ENCODE assay signal across 29 cellular contexts in the genomic region with DNA sequence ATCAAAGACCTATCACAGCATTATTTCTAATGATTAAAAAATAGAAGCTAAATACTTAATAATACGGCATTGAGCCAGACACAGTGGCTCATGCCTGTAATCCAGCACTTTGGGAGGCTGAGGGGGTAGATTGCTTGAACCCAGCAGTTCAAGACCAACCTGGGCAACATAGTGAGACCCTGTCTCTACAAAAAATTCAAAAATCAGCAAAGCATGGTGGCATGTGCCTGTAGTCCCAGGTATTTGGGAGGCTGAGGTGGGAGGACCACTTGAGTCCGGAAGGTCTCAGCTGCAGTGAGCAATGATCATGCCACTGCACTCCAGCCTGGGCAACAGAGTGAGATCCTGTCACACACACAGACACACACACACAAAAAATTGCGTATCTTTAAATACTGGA. TPM values are rescaled to one million over a fixed set of nuclear protein-coding genes. Genes with fewer than 3 reads are reported as not detected.
"Had no signal": no experiment of that assay in that cellular context is flagged by ENCODE, and none has a peak within 500 bp of the region (broad histone marks: within the 10 kb centered on the region; RNA-seq: fewer than 3 reads in every experiment).

No MANE protein-coding gene starts in this region.

- DNase-seq: colonic mucosa; cortex of kidney; dermis blood vessel endothelial cell; effector CD4-positive, alpha-beta T cell; effector CD8-positive, alpha-beta T cell; effector memory CD4-positive, alpha-beta T cell; effector memory CD8-positive, alpha-beta T cell; endodermal cell; erythroblast; esophagus squamous epithelium; foreskin fibroblast; foreskin keratinocyte; foreskin melanocyte; gastrocnemius medialis; glutamatergic neuron; heart left ventricle; heart right ventricle had no signal

- H3K36me3 ChIP-seq: colonic mucosa had no signal

- H3K9me3 ChIP-seq: colonic mucosa, esophagus muscularis mucosa, esophagus squamous epithelium, gastrocnemius medialis, gastroesophageal sphincter, heart left ventricle, heart right ventricle had no signal

- H3K9me3 Mint-ChIP-seq: dendritic cell treated with granulocyte-macrophage colony-stimulating factor and Interleukin-4, amounts not matched to agents 40 ng/mL and 50 ng/mL, for 4 days; effector memory CD8-positive, alpha-beta T cell; endodermal cell had no signal

- H3K27ac Mint-ChIP-seq: dendritic cell treated with granulocyte-macrophage colony-stimulating factor and Interleukin-4, amounts not matched to agents 40 ng/mL and 50 ng/mL, for 4 days; endodermal cell had no signal

- H3K27ac ChIP-seq: colonic mucosa, coronary artery, dorsolateral prefrontal cortex, epithelial cell of prostate, esophagus muscularis mucosa, esophagus squamous epithelium, foreskin keratinocyte, gastrocnemius medialis, gastroesophageal sphincter, heart left ventricle, heart right ventricle had no signal

- H3K4me1 ChIP-seq: colonic mucosa, esophagus muscularis mucosa, foreskin keratinocyte, gastroesophageal sphincter had no signal

- H3K27me3 Mint-ChIP-seq: dendritic cell treated with granulocyte-macrophage colony-stimulating factor and Interleukin-4, amounts not matched to agents 40 ng/mL and 50 ng/mL, for 4 days; effector memory CD8-positive, alpha-beta T cell had no signal

- H3K4me3 Mint-ChIP-seq: dendritic cell treated with granulocyte-macrophage colony-stimulating factor and Interleukin-4, amounts not matched to agents 40 ng/mL and 50 ng/mL, for 4 days; effector memory CD8-positive, alpha-beta T cell; endodermal cell had no signal

- H3K4me3 ChIP-seq: colonic mucosa, coronary artery, dorsolateral prefrontal cortex, esophagus muscularis mucosa, esophagus squamous epithelium, gastrocnemius medialis, gastroesophageal sphincter, heart left ventricle, heart right ventricle had no signal

- ATAC-seq: effector memory CD8-positive, alpha-beta T cell; esophagus mucosa; foreskin keratinocyte; gastrocnemius medialis; gastroesophageal sphincter; heart left ventricle; heart right ventricle had no signal

- FAIRE-seq: colon, endometrium, endothelial cell of umbilical vein, frontal cortex had no signal

- H3K27me3 ChIP-seq: colonic mucosa, dorsolateral prefrontal cortex, esophagus muscularis mucosa, esophagus squamous epithelium, foreskin keratinocyte, gastrocnemius medialis, gastroesophageal sphincter, heart left ventricle, heart right ventricle had no signal

RNA-seq across cellular contexts. Expression of gene ELAPOR1, which starts 48.8 kb away (rescaled TPM):
- total RNA-seq: epithelial cell of proximal tubule had no signal
